9 cellular contexts compared by ENCODE assay signal in the genomic region with DNA sequence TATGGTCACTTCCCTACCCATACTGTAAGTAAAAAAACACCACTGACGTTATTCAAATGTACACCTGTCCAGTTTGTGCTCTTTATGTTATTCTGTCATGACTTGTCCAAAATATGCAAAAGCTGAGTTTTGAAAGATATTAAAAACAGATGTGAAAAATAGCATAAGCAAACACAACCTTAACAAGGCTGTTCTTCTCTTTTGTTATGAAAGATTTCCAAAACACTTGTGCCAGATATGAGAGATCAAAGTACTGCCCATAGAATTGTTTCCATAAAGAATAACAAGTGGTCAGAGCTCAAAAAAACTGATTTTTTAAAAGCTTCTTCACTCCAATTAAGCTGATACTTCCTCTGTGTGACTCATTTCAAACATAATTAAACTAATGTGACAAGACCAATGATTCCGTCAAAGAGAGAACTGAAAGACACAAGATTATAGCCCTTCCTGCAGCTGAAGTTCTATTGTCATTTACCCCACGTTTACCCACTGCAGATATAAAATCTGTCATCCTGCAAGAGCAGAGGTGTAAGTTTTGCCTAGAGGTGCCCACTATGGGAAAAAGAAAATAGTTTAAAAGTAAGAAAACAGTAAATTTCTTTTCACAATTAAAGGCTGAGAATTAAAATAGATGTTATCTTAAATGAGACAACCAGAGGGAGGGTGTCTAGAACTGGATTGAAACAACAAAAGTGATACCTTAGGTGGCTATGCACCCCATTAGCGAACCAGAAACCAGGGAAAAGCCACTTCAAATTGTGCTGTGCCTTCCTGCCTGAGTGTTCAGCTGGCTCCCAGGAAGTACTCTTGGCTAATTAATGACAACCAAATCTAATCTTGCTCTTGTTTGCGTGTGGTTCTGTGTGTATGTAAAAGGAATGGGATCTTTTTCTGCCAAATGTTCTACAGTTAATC. TPM values are rescaled to one million over a fixed set of nuclear protein-coding genes. Genes with fewer than 3 reads are reported as not detected.
DNase-seq lines count a peak whose midpoint lies in the region; ATAC-seq, FAIRE-seq and TF ChIP-seq lines count a peak whose summit lies in the region.
"Had no signal": no experiment of that assay in that cellular context is flagged by ENCODE, and none has a peak within 500 bp of the region (broad histone marks: within the 10 kb centered on the region; RNA-seq: fewer than 3 reads in every experiment).

No MANE protein-coding gene starts in this region.

- no peak overlapping the region for H3K9ac ChIP-seq in astrocyte (ENCODE audit: low read length)

- no peak overlapping the region for H3K4me3 Mint-ChIP-seq in astrocyte (ENCODE audit: unreplicated experiment)
- H3K4me3 Mint-ChIP-seq: nephron had no signal

- H3K27me3 Mint-ChIP-seq in astrocyte (ENCODE audit: low read depth, unreplicated experiment) = no peaks in the 10 kb centered on the region

- H3K79me2 ChIP-seq in astrocyte (ENCODE audit: insufficient read depth, low read length) = no peaks in the 10 kb centered on the region

- H2AFZ ChIP-seq in astrocyte (ENCODE audit: low read depth, low read length) = no peak overlapping the region

- H3K4me2 ChIP-seq in astrocyte (ENCODE audit: low read length) = no peak overlapping the region

- no peaks in the 10 kb centered on the region for H4K20me1 ChIP-seq in astrocyte (ENCODE audit: insufficient read depth, low read length)

- no peaks in the 10 kb centered on the region for H3K36me3 ChIP-seq in astrocyte (ENCODE audit: insufficient read depth, low read length)

- H3K9me3 ChIP-seq in astrocyte (ENCODE audit: insufficient read depth, low read depth, low read length) (no peaks in the 10 kb centered on the region), right cardiac atrium (ENCODE audit: control insufficient read depth, low read length) (no peaks in the 10 kb centered on the region)

- H3K27ac ChIP-seq in astrocyte (ENCODE audit: low read depth, low read length) (no peak overlapping the region), right cardiac atrium (ENCODE audit: low read length) (no peak overlapping the region)

- TF ChIP-seq CTCF in astrocyte (IDR thresholded peaks at IDR 0.05; ENCODE audit: insufficient read depth, low read depth, low read length) = no peak

- FAIRE-seq in astrocyte (lab: Jason Lieb, UNC) (no peak), urothelium cell line (lab: Jason Lieb, UNC) (no peak)

- H3K9me3 Mint-ChIP-seq in astrocyte (ENCODE audit: unreplicated experiment) = no peaks in the 10 kb centered on the region
- H3K9me3 Mint-ChIP-seq: nephron had no signal

- intact Hi-C loops in right cardiac atrium (cut with DNase I) = loop anchor here in 2 of 4 donors (10.0 kb wide), 1 partner anchor 545 kb away; no protein-coding TSS in a partner anchor

- H3K27ac Mint-ChIP-seq in astrocyte (ENCODE audit: unreplicated experiment) = no peak overlapping the region
- H3K27ac Mint-ChIP-seq: nephron had no signal

- 48% methylated on average over 5 of the region's 5 CpGs for WGBS in right cardiac atrium

- H3K36me3 Mint-ChIP-seq in astrocyte (ENCODE audit: low read depth, unreplicated experiment) = no peaks in the 10 kb centered on the region

- H3K27me3 ChIP-seq in astrocyte (ENCODE audit: insufficient read depth, low read length) (no peaks in the 10 kb centered on the region), right cardiac atrium (ENCODE audit: control insufficient read depth, insufficient read depth) (no peaks in the 10 kb centered on the region)

- no peak overlapping the region for H3K4me3 ChIP-seq in astrocyte (ENCODE audit: insufficient read depth, low read depth, low read length)
- no peak overlapping the region for H3K4me3 ChIP-seq in right cardiac atrium (ENCODE audit: low read length)

- peaks cover 4% of the 10 kb centered on the region for H3K4me1 ChIP-seq in astrocyte (ENCODE audit: insufficient read depth, low read length)
- no peaks in the 10 kb centered on the region for H3K4me1 ChIP-seq in right cardiac atrium (ENCODE audit: control insufficient read depth, insufficient read depth, low read length)

- peaks cover 2% of the 10 kb centered on the region for H3K4me1 Mint-ChIP-seq in astrocyte (ENCODE audit: low read depth, unreplicated experiment)

- DNase-seq in DMS53 treated with DMSO at 0.1 percent for 48 hours (lab: John Stamatoyannopoulos, UW; ENCODE audit: unreplicated experiment) (peak; percentile 49), M059J (ENCODE audit: low read depth) (peak; percentile 15), astrocyte (ENCODE audit: low read depth) (peak; percentile 41), NCI-H187 treated with DMSO at 0.1 percent for 48 hours (lab: John Stamatoyannopoulos, UW) (no peak), urothelium cell line (ENCODE audit: low spot score) (no peak), hepatic stellate cell (ENCODE audit: low spot score) (no peak), right cardiac atrium (no peak)

- ATAC-seq in GM21529 (IDR thresholded peaks at IDR 0.05; ENCODE audit: unreplicated experiment) (peak; percentile 90), right cardiac atrium (no peak)

RNA-seq across cellular contexts. Expression of a gene that starts 30.1 kb away (rescaled TPM):
- total RNA-seq in M059J (2014; rRNA removed; shearing (Covaris generic)) = 0.02 TPM in 1 of 2 replicates, not detected in the other
- total RNA-seq in astrocyte = 0.07 and 0.14 TPM in 2 replicates
- total RNA-seq in right cardiac atrium = not detected
- not detected for polyA plus RNA-seq in right cardiac atrium

Comparison
In these comparisons a context has a peak if more than half of its experiments do, and no peak if none do; other contexts are left out.
1. DNase-seq: peak in DMS53 treated with DMSO at 0.1 percent for 48 hours (single experiment), M059J (single experiment) and astrocyte (single experiment); none in NCI-H187 treated with DMSO at 0.1 percent for 48 hours (single experiment), urothelium cell line (single experiment), hepatic stellate cell (single experiment) and right cardiac atrium (0 of 3).